Comparison of ENCODE assay signal across 24 cellular contexts in the genomic region with DNA sequence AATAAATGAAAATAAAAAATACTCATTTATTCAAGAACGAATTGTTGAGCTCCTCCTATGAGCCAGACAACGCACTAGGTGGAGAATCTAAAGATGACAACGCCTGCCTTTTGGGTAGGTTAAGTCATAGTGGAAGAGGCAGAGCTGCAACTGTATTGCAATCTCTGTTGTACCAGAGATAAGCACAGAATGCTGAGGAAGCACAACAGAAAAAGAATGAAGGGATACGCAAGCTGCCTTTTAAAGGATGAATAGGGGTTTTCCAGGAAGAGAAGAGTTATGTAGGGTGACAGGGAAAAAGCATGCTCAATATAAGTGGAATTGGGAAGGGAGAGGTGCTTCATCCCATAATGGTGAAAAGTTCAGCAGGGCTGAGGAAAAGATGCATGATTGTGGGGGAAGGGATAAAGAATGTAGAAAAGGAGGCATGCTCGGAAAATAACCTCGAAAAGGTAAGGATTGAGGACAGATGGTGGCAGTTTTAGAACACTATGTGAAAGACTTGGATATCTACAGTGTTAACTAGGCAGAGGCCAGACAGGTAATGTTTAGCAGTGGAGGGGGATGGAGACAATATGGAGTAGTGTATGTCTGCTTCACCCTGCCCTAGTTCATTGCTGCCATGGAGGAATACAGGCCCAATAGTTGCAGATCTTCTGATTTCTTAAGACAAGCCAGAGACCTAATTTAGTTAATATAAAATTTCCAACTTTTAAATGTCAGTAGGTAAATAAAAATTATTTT.
A peak's percentile ranks its signal among the peaks of the same experiment; 100 is the strongest.
DNase-seq lines count a peak whose midpoint lies in the region; ATAC-seq, FAIRE-seq and TF ChIP-seq lines count a peak whose summit lies in the region.
"Had no signal": no experiment of that assay in that cellular context is flagged by ENCODE, and none has a peak within 500 bp of the region (broad histone marks: within the 10 kb centered on the region; RNA-seq: fewer than 3 reads in every experiment).

No MANE protein-coding gene starts in this region.

- H3K9me3 ChIP-seq in CD8-positive, alpha-beta T cell (ENCODE audit: low read length): no peaks in the 10 kb centered on the region
- H3K9me3 ChIP-seq in PC-3 (ENCODE audit: low read length) (no peaks in the 10 kb centered on the region), H1 (ENCODE audit: insufficient read depth in 2 of 2, low read depth in 1 of 2, low read length in 1 of 2) (no peaks in the 10 kb centered on the region), kidney (ENCODE audit: control insufficient read depth in 1 of 2, low read length in 2 of 2) (no peaks in the 10 kb centered on the region)
- H3K9me3 ChIP-seq: BLaER1 had no signal

- H4K8ac ChIP-seq in H1 (ENCODE audit: extremely low read depth, insufficient read depth, low read length): no peak overlapping the region

- peak overlapping the region; percentile 49; the same call in 1 of the 2 replicates for H2AK5ac ChIP-seq in H1 (ENCODE audit: low read depth, low read length)

- no peak overlapping the region for H3K9ac ChIP-seq in PC-3 (ENCODE audit: low read length)
- H3K9ac ChIP-seq in H1 (replicated peaks in 1 of 4; ENCODE audit: extremely low read depth in 1 of 4, low read depth in 3 of 4, low read length in 3 of 4): no peak overlapping the region; a peak in 1 of 7 replicates
- no peak overlapping the region for H3K9ac ChIP-seq in kidney (ENCODE audit: low read length in 2 of 2)
- H3K9ac ChIP-seq: BLaER1 had no signal

- CTCF ChIA-PET in CD8-positive, alpha-beta T cell (lab: Charles Lee): no interaction called here
- CTCF ChIA-PET in PC-3 (lab: Charles Lee): interaction anchor here (0.6 kb wide), 1 partner anchor 9 kb away, joined by 3 read pairs; no protein-coding TSS in a partner anchor
- CTCF ChIA-PET in H1 (lab: Charles Lee; ENCODE audit: partially characterized antibody): interaction anchor here (0.6 to 1.0 kb wide), 3 partner anchors 53 to 377 kb away, joined by 3 to 5 read pairs (median 4); no protein-coding TSS in a partner anchor

- H3K4me1 Mint-ChIP-seq in CD8-positive, alpha-beta T cell (ENCODE audit: low read depth): no peaks in the 10 kb centered on the region
- peaks cover 4% of the 10 kb centered on the region for H3K4me1 Mint-ChIP-seq in neural crest cell

- TF ChIP-seq EP300 in H1 (IDR thresholded peaks at IDR 0.05; ENCODE audit: borderline replicate concordance in 1 of 2, low read depth in 2 of 2, low read length in 2 of 2): no peak

- no peak overlapping the region for H2BK120ac ChIP-seq in H1 (replicated peaks; ENCODE audit: low read depth, low read length)

- peak overlapping the region; percentile 52; the same call in 1 of the 2 replicates for H2BK12ac ChIP-seq in H1 (ENCODE audit: low read depth, low read length)

- no peak overlapping the region for H4K91ac ChIP-seq in H1 (replicated peaks; ENCODE audit: insufficient read length, low read length)

- no peak for TF ChIP-seq CTCF in CD8-positive, alpha-beta T cell (IDR thresholded peaks at IDR 0.05)
- TF ChIP-seq CTCF in PC-3 (conservative IDR thresholded peaks at IDR 0.05; ENCODE audit: low read depth, low read length) (no peak), H1 (IDR thresholded peaks at IDR 0.05; ENCODE audit: control extremely low read depth in 1 of 3, insufficient read depth in 1 of 3, low read depth in 1 of 3, low read length in 3 of 3) (no peak), neural crest cell (conservative IDR thresholded peaks at IDR 0.05) (no peak), kidney (IDR thresholded peaks at IDR 0.05; ENCODE audit: borderline replicate concordance, extremely low read depth, insufficient read depth) (no peak)

- H3K23me2 ChIP-seq in H1 (ENCODE audit: low read depth, low read length): no peaks in the 10 kb centered on the region

- peaks cover 24% of the 10 kb centered on the region for H3K36me3 Mint-ChIP-seq in CD8-positive, alpha-beta T cell
- H3K36me3 Mint-ChIP-seq in neural crest cell (ENCODE audit: low read depth): no peaks in the 10 kb centered on the region

- FAIRE-seq in H1 (lab: Jason Lieb, UNC): no peak
- no peak for FAIRE-seq in kidney (lab: Jason Lieb, UNC)
- FAIRE-seq: D721Med, GM18507 had no signal

- no peak overlapping the region for H3K27ac ChIP-seq in CD8-positive, alpha-beta T cell (ENCODE audit: low read depth, low read length)
- H3K27ac ChIP-seq in PC-3 (ENCODE audit: low read length) (peak overlapping the region; percentile 56; the same call in 1 of the 2 replicates), H1 (ENCODE audit: low read depth, low read length) (no peak overlapping the region), kidney (ENCODE audit: low read depth in 2 of 2, low read length in 2 of 2) (no peak overlapping the region)
- H3K27ac ChIP-seq: BLaER1, HL-60 had no signal

- H3K4me3 ChIP-seq in CD8-positive, alpha-beta T cell (ENCODE audit: low read depth, low read length): no peak overlapping the region
- H3K4me3 ChIP-seq in PC-3 (ENCODE audit: low read length): no peak overlapping the region
- H3K4me3 ChIP-seq in H1 (ENCODE audit: extremely low read depth in 1 of 4, insufficient read depth in 2 of 4, low read depth in 3 of 4, low read length in 4 of 4): no peak overlapping the region
- no peak overlapping the region for H3K4me3 ChIP-seq in kidney (ENCODE audit: low read length in 2 of 2)
- H3K4me3 ChIP-seq: BLaER1 had no signal

- H3K27me3 Mint-ChIP-seq in CD8-positive, alpha-beta T cell (ENCODE audit: low read depth): no peaks in the 10 kb centered on the region
- H3K27me3 Mint-ChIP-seq in neural crest cell (ENCODE audit: low read depth): no peaks in the 10 kb centered on the region
- H3K27me3 Mint-ChIP-seq: CD4-positive, CD25-positive, alpha-beta regulatory T cell had no signal

- H3K4me2 ChIP-seq in PC-3 (ENCODE audit: low read length) (peak overlapping the region; percentile 32; the same call in 1 of the 2 replicates), H1 (ENCODE audit: insufficient read depth in 1 of 2, low read depth in 2 of 2, low read length in 2 of 2) (peak overlapping the region in 1 of 2 experiments; percentile 5; a peak in 1 of 4 replicates)
- H3K4me2 ChIP-seq: BLaER1 had no signal

- no peak overlapping the region for H4K5ac ChIP-seq in H1 (ENCODE audit: insufficient read length, low read depth, low read length)

- WGBS in H1 (ENCODE audit: extremely low coverage in 1 of 2, insufficient coverage in 1 of 2, insufficient read length in 1 of 2, insufficient replicate concordance in 2 of 2, low coverage in 1 of 2, low lambda C conversion rate in 2 of 2, missing lambda C conversion rate in 1 of 2), 2 experiments: 84% methylated on average over 6 of the region's 6 CpGs; no CpG with 5 or more reads in 1 of the 2 experiments

- no peak overlapping the region for H3K14ac ChIP-seq in H1 (ENCODE audit: insufficient read length)

- H3K18ac ChIP-seq in H1 (ENCODE audit: extremely low read depth, low read length): no peak overlapping the region

- H3K27ac Mint-ChIP-seq in CD8-positive, alpha-beta T cell: peak overlapping the region; percentile 67
- peak overlapping the region; percentile 61 for H3K27ac Mint-ChIP-seq in neural crest cell (ENCODE audit: unreplicated experiment)

- H3K79me1 ChIP-seq in H1 (ENCODE audit: low read depth, low read length): no peaks in the 10 kb centered on the region

- H4K20me1 ChIP-seq in PC-3 (ENCODE audit: low read length) (no peaks in the 10 kb centered on the region), H1 (replicated peaks in 1 of 2; ENCODE audit: control insufficient read depth in 1 of 2, insufficient read depth in 2 of 2, low read length in 2 of 2) (no peaks in the 10 kb centered on the region)
- H4K20me1 ChIP-seq: BLaER1 had no signal

- H3K56ac ChIP-seq in H1 (replicated peaks; ENCODE audit: insufficient read length, low read depth, low read length): no peak overlapping the region

- H2BK5ac ChIP-seq in H1 (ENCODE audit: low read depth, low read length): no peak overlapping the region

- no peak for DNase-seq in CD8-positive, alpha-beta T cell
- no peak for DNase-seq in PC-3
- DNase-seq in H1 (ENCODE audit: low read depth in 1 of 2, low spot score in 2 of 2): no peak
- DNase-seq in neural crest cell (ENCODE audit: low read depth, low spot score): no peak
- no peak for DNase-seq in NCI-H1436 treated with DMSO at 0.1 percent for 48 hours (lab: John Stamatoyannopoulos, UW)
- no peak for DNase-seq in kidney
- no peak for DNase-seq in NCI-H748 treated with DMSO at 0.1 percent for 48 hours (lab: John Stamatoyannopoulos, UW)
- DNase-seq: CD4-positive, CD25-positive, alpha-beta regulatory T cell; HCEC 1CT; Karpas-422; NCI-H1092; NCI-H1417 treated with DMSO at 0.1 percent for 48 hours; NCI-H187; NCI-H2081 treated with DMSO at 0.1 percent for 48 hours; NCI-H2171; NCI-H524; NCI-H774; RPMI8226; SHP77; SW 1271 had no signal

- H2AFZ ChIP-seq in PC-3 (ENCODE audit: low read length) (no peak overlapping the region), H1 (ENCODE audit: low read length) (no peak overlapping the region)

- H3K36me3 ChIP-seq in CD8-positive, alpha-beta T cell (ENCODE audit: insufficient read depth, low read length): no peaks in the 10 kb centered on the region
- H3K36me3 ChIP-seq in PC-3 (ENCODE audit: low read depth, low read length) (no peaks in the 10 kb centered on the region; the same call in 1 of the 2 replicates), H1 (ENCODE audit: control insufficient read depth in 2 of 4, insufficient read depth in 4 of 4, low read length in 3 of 4) (no peaks in the 10 kb centered on the region), kidney (ENCODE audit: control insufficient read depth in 1 of 2, insufficient read depth in 2 of 2, low read length in 2 of 2) (no peaks in the 10 kb centered on the region)

- H3K9me3 Mint-ChIP-seq in CD8-positive, alpha-beta T cell: no peaks in the 10 kb centered on the region
- no peaks in the 10 kb centered on the region for H3K9me3 Mint-ChIP-seq in neural crest cell

- H2BK15ac ChIP-seq in H1 (ENCODE audit: low read length): no peak overlapping the region

- H3K4ac ChIP-seq in H1 (replicated peaks; ENCODE audit: insufficient read length, low read depth, low read length): no peak overlapping the region

- H3K23ac ChIP-seq in H1 (ENCODE audit: insufficient read length): no peak overlapping the region

- no peaks in the 10 kb centered on the region for H3K9me2 ChIP-seq in PC-3 (replicated peaks; ENCODE audit: low read length)

- no peaks in the 10 kb centered on the region for H3K27me3 ChIP-seq in CD8-positive, alpha-beta T cell (ENCODE audit: insufficient read depth, low read length)
- no peaks in the 10 kb centered on the region for H3K27me3 ChIP-seq in PC-3 (ENCODE audit: low read length)
- H3K27me3 ChIP-seq in H1 (replicated peaks in 1 of 4; ENCODE audit: control insufficient read depth in 3 of 4, extremely low read depth in 1 of 4, insufficient read depth in 3 of 4, low read length in 3 of 4): no peaks in the 10 kb centered on the region
- H3K27me3 ChIP-seq: BLaER1 had no signal

- H3K4me1 ChIP-seq in CD8-positive, alpha-beta T cell (ENCODE audit: insufficient read depth, low read length): no peaks in the 10 kb centered on the region
- H3K4me1 ChIP-seq in PC-3 (ENCODE audit: insufficient read depth, low read length) (peaks cover 28% of the 10 kb centered on the region), H1 (replicated peaks in 1 of 4; ENCODE audit: control insufficient read depth in 3 of 4, insufficient read depth in 4 of 4, low read length in 3 of 4) (peaks cover 2 to 9% (median 3%) of the 10 kb centered on the region in 4 experiments; a peak in 4 of 7 replicates), kidney (ENCODE audit: control insufficient read depth in 1 of 2, insufficient read depth in 1 of 2, low read depth in 1 of 2, low read length in 2 of 2) (peaks cover 0 to 8% of the 10 kb centered on the region in 2 donors)

- intact Hi-C loops in CD8-positive, alpha-beta T cell (cut with DNase I, micrococcal nuclease): no loop called here
- intact Hi-C loops in PC-3 (cut with micrococcal nuclease) (loop anchor here (2.0 to 5.0 kb wide), 2 partner anchors 44 to 63 kb away; a partner anchor contains a TSS), kidney (cut with DNase I) (no loop called here)

- H3K79me2 ChIP-seq in PC-3 (ENCODE audit: low read length) (no peaks in the 10 kb centered on the region), H1 (ENCODE audit: control insufficient read depth in 1 of 2, insufficient read depth in 2 of 2, low read length in 2 of 2) (no peaks in the 10 kb centered on the region)

- H3K4me3 Mint-ChIP-seq in CD8-positive, alpha-beta T cell: no peak overlapping the region
- no peak overlapping the region for H3K4me3 Mint-ChIP-seq in neural crest cell
- H3K4me3 Mint-ChIP-seq: CD4-positive, CD25-positive, alpha-beta regulatory T cell had no signal

- no peak for ATAC-seq in CD8-positive, alpha-beta T cell
- no peak for ATAC-seq in PC-3

- TF ChIP-seq POLR2A in H1 (IDR thresholded peaks at IDR 0.05; ENCODE audit: control extremely low read depth in 1 of 2, low read depth in 2 of 2, low read length in 2 of 2): no peak

- POLR2A ChIA-PET in CD8-positive, alpha-beta T cell (lab: Charles Lee): no interaction called here
- POLR2A ChIA-PET in PC-3 (lab: Charles Lee; ENCODE audit: unreplicated experiment): no interaction called here
- POLR2A ChIA-PET in H1 (lab: Charles Lee; ENCODE audit: partially characterized antibody): interaction anchor here (0.5 to 1.4 kb wide), 4 partner anchors 63 to 108 kb away, joined by 3 to 5 read pairs (median 4); a partner anchor contains a TSS

- no peak overlapping the region for H2BK20ac ChIP-seq in H1 (ENCODE audit: low read length)

- no TSS peak for BruUV-seq in PC-3 (replicated peaks; lab: Mats Ljungman, UMichigan)

- no peak for TF ChIP-seq RAD21 in H1 (IDR thresholded peaks at IDR 0.05 in 1 of 2, conservative IDR thresholded peaks at IDR 0.05 in 1 of 2; ENCODE audit: low read depth in 2 of 2, low read length in 2 of 2)

- no peaks in the 10 kb centered on the region for H3F3A ChIP-seq in PC-3 (ENCODE audit: low read length, unreplicated experiment)
